11 cellular contexts compared by ENCODE assay signal in genomic region chr18:13437801-13438506, GRCh38.
A peak's percentile ranks its signal among the peaks of the same experiment; 100 is the strongest.
DNase-seq lines count a peak whose midpoint lies in the region; ATAC-seq and TF ChIP-seq lines count a peak whose summit lies in the region.
"Had no signal": no experiment of that assay in that cellular context is flagged by ENCODE, and none has a peak within 500 bp of the region (broad histone marks: within the 10 kb centered on the region; RNA-seq: fewer than 3 reads in every experiment).

No MANE protein-coding gene starts in this region.

- POLR2A ChIA-PET in activated CD8-positive, alpha-beta T cell treated with anti-CD3 and anti-CD28 coated beads for 36 hours (lab: Charles Lee) = interaction anchor here (0.6 to 2.0 kb wide), 5 partner anchors 13 to 175 kb away, joined by 3 to 9 read pairs (median 3); no protein-coding TSS in a partner anchor

- peak overlapping the region; percentile 80 for H3K4me2 ChIP-seq in Loucy (ENCODE audit: low read depth, low read length, poor library complexity, severe bottlenecking)

- peak overlapping the region; percentile 64 for H3K4me3 Mint-ChIP-seq in activated CD8-positive, alpha-beta T cell treated with anti-CD3 and anti-CD28 coated beads for 36 hours
- H3K4me3 Mint-ChIP-seq: neural crest cell had no signal

- peaks cover 73% of the 10 kb centered on the region for H3K4me1 ChIP-seq in Loucy (ENCODE audit: insufficient read depth, low read length, poor library complexity, severe bottlenecking)
- H3K4me1 ChIP-seq in effector memory CD4-positive, alpha-beta T cell (ENCODE audit: control insufficient read depth, insufficient read depth, low read length, poor library complexity, severe bottlenecking) = peaks cover 24% of the 10 kb centered on the region

- H3K4me1 Mint-ChIP-seq in activated CD8-positive, alpha-beta T cell treated with anti-CD3 and anti-CD28 coated beads for 36 hours (ENCODE audit: low read depth) = peaks cover 55% of the 10 kb centered on the region
- H3K4me1 Mint-ChIP-seq: neural crest cell had no signal

- no peaks in the 10 kb centered on the region for H3K9me3 Mint-ChIP-seq in activated CD8-positive, alpha-beta T cell treated with anti-CD3 and anti-CD28 coated beads for 36 hours
- H3K9me3 Mint-ChIP-seq: neural crest cell had no signal

- DNase-seq in activated CD8-positive, alpha-beta T cell treated with anti-CD3 and anti-CD28 coated beads for 36 hours = peak; percentile 73
- DNase-seq in effector memory CD4-positive, alpha-beta T cell = peak; percentile 19 to 46 (median 20)
- peak; percentile 72 for DNase-seq in stimulated activated CD8-positive, alpha-beta memory T cell treated with anti-CD3 and anti-CD28 coated beads, Interleukin-4, amount 100 ng/mL, for 48 hours
- DNase-seq in NCI-H524 (lab: John Stamatoyannopoulos, UW) = no peak
- no peak for DNase-seq in NCI-H2029 (lab: John Stamatoyannopoulos, UW)
- DNase-seq in T1000 (lab: John Stamatoyannopoulos, UW) = no peak
- DNase-seq: NCI-H1105 had no signal

- no peak for TF ChIP-seq CTCF in Loucy (conservative IDR thresholded peaks at IDR 0.05; ENCODE audit: low read length)
- TF ChIP-seq CTCF in activated CD8-positive, alpha-beta T cell treated with anti-CD3 and anti-CD28 coated beads for 36 hours (IDR thresholded peaks at IDR 0.05) = no peak

- peak; percentile 66 for ATAC-seq in activated CD8-positive, alpha-beta T cell treated with anti-CD3 and anti-CD28 coated beads for 36 hours
- no peak for ATAC-seq in HG02870 (IDR thresholded peaks at IDR 0.05; ENCODE audit: unreplicated experiment)

- H3K36me3 Mint-ChIP-seq in activated CD8-positive, alpha-beta T cell treated with anti-CD3 and anti-CD28 coated beads for 36 hours (ENCODE audit: low read depth) = no peaks in the 10 kb centered on the region

- peak overlapping the region; percentile 87 for H3K27ac Mint-ChIP-seq in activated CD8-positive, alpha-beta T cell treated with anti-CD3 and anti-CD28 coated beads for 36 hours

- peaks cover 43% of the 10 kb centered on the region for H3K79me2 ChIP-seq in Loucy (ENCODE audit: insufficient read depth, low read length)

- peak overlapping the region; percentile 26; the same call in 1 of the 2 replicates for H2AFZ ChIP-seq in Loucy (ENCODE audit: low read length)

- no peaks in the 10 kb centered on the region for H3K36me3 ChIP-seq in Loucy (ENCODE audit: insufficient read depth, low read length)
- no peaks in the 10 kb centered on the region for H3K36me3 ChIP-seq in effector memory CD4-positive, alpha-beta T cell (ENCODE audit: control insufficient read depth, insufficient read depth, low read length)
- H3K36me3 ChIP-seq: SJSA1 had no signal

- peak overlapping the region; percentile 61 for H3K4me3 ChIP-seq in Loucy (ENCODE audit: low read length, poor library complexity, severe bottlenecking)
- no peak overlapping the region for H3K4me3 ChIP-seq in effector memory CD4-positive, alpha-beta T cell (ENCODE audit: insufficient read depth, low read depth, low read length, poor library complexity, severe bottlenecking)
- H3K4me3 ChIP-seq: SJSA1 had no signal

- H3K27ac ChIP-seq in effector memory CD4-positive, alpha-beta T cell (ENCODE audit: insufficient read depth, low read length, poor library complexity, severe bottlenecking) = peak overlapping the region; percentile 78
- H3K27ac ChIP-seq: SJSA1 had no signal

- no peaks in the 10 kb centered on the region for H3K27me3 ChIP-seq in Loucy (ENCODE audit: insufficient read depth, low read length, poor library complexity, severe bottlenecking)
- H3K27me3 ChIP-seq in effector memory CD4-positive, alpha-beta T cell (replicated peaks; ENCODE audit: control insufficient read depth, insufficient read depth, low read length, poor library complexity, severe bottlenecking) = no peaks in the 10 kb centered on the region
- H3K27me3 ChIP-seq: SJSA1 had no signal

- H4K20me1 ChIP-seq in Loucy (ENCODE audit: insufficient read depth, low read length, poor library complexity, severe bottlenecking) = no peaks in the 10 kb centered on the region

- H3K27me3 Mint-ChIP-seq in activated CD8-positive, alpha-beta T cell treated with anti-CD3 and anti-CD28 coated beads for 36 hours = no peaks in the 10 kb centered on the region

- CTCF ChIA-PET in activated CD8-positive, alpha-beta T cell treated with anti-CD3 and anti-CD28 coated beads for 36 hours (lab: Charles Lee) = interaction anchor here (1.2 to 2.3 kb wide), 7 partner anchors 19 to 222 kb away, joined by 3 to 12 read pairs (median 4); partner anchors contain the start of gene LDLRAD4

- peaks cover 7% of the 10 kb centered on the region; the same call in 1 of the 2 replicates for H3F3A ChIP-seq in Loucy (ENCODE audit: low read depth)

- intact Hi-C loops in activated CD8-positive, alpha-beta T cell treated with anti-CD3 and anti-CD28 coated beads for 36 hours (cut with micrococcal nuclease) = loop anchor here (5.0 kb wide), 1 partner anchor 61 kb away; no protein-coding TSS in a partner anchor

- H3K9me2 ChIP-seq in Loucy (replicated peaks; ENCODE audit: low read depth, low read length) = no peaks in the 10 kb centered on the region

- H3K9ac ChIP-seq in Loucy (ENCODE audit: low read depth, low read length, poor library complexity, severe bottlenecking) = peak overlapping the region; percentile 74

- no peaks in the 10 kb centered on the region for H3K9me3 ChIP-seq in Loucy (ENCODE audit: insufficient read depth, low read depth, low read length)
- H3K9me3 ChIP-seq in effector memory CD4-positive, alpha-beta T cell (ENCODE audit: control insufficient read depth, low read length) = no peaks in the 10 kb centered on the region
- H3K9me3 ChIP-seq: SJSA1 had no signal

Comparison
In these comparisons a context has a peak if more than half of its experiments do, and no peak if none do; other contexts are left out.
1. DNase-seq: peak in activated CD8-positive, alpha-beta T cell treated with anti-CD3 and anti-CD28 coated beads for 36 hours (single experiment), effector memory CD4-positive, alpha-beta T cell (3 of 3) and stimulated activated CD8-positive, alpha-beta memory T cell treated with anti-CD3 and anti-CD28 coated beads, Interleukin-4, amount 100 ng/mL, for 48 hours (single experiment); none in NCI-H524 (0 of 2), NCI-H2029 (single experiment) and T1000 (single experiment).